Comparison of ENCODE assay signal across 16 cellular contexts in genomic region chr2:206211657-206212255, GRCh38. TPM values are rescaled to one million over a fixed set of nuclear protein-coding genes. Genes with fewer than 3 reads are reported as not detected.
DNase-seq lines count a peak whose midpoint lies in the region; ATAC-seq, FAIRE-seq and TF ChIP-seq lines count a peak whose summit lies in the region.
"Had no signal": no experiment of that assay in that cellular context is flagged by ENCODE, and none has a peak within 500 bp of the region (broad histone marks: within the 10 kb centered on the region; RNA-seq: fewer than 3 reads in every experiment).

No MANE protein-coding gene starts in this region.

- H4K20me1 ChIP-seq in keratinocyte (ENCODE audit: control insufficient read depth, extremely low read depth, insufficient read depth, low read length) = no peaks in the 10 kb centered on the region

- CTCF ChIA-PET in CD8-positive, alpha-beta memory T cell (lab: Charles Lee) = no interaction called here

- DNase-seq in ACHN (peak; percentile 7), HT1080 (ENCODE audit: low read depth) (peak; percentile 75), astrocyte of the hippocampus (ENCODE audit: low read depth, low spot score) (peak; percentile 39), keratinocyte (ENCODE audit: low read depth, low spot score) (peak; percentile 19), NCI-H510A treated with DMSO at 0.1 percent for 48 hours (lab: John Stamatoyannopoulos, UW) (no peak)
- no peak for DNase-seq in CD8-positive, alpha-beta memory T cell
- DNase-seq: activated CD8-positive, alpha-beta memory T cell treated with anti-CD3 and anti-CD28 coated beads, Interleukin-2, amount 10 ng/mL, durations not matched to agents 7 days and 5 days; AML-193; anterior cingulate cortex; NCI-H2029 treated with DMSO at 0.1 percent for 48 hours; stimulated activated CD4-positive, alpha-beta T cell treated with anti-CD3 and anti-CD28 coated beads, Interleukin-4, amount 100 ng/mL, for 24 hours had no signal

- no peaks in the 10 kb centered on the region for H3K27me3 ChIP-seq in keratinocyte (ENCODE audit: control insufficient read depth, extremely low read depth, insufficient read depth, low read length)
- H3K27me3 ChIP-seq in CD8-positive, alpha-beta memory T cell (ENCODE audit: insufficient read depth, low read length, poor library complexity, severe bottlenecking) = no peaks in the 10 kb centered on the region

- H3K4me1 Mint-ChIP-seq in CD8-positive, alpha-beta memory T cell = peaks cover 0 to 2% (median 0%) of the 10 kb centered on the region in 3 donors

- H3K9me3 Mint-ChIP-seq in CD8-positive, alpha-beta memory T cell = no peaks in the 10 kb centered on the region
- H3K9me3 Mint-ChIP-seq: stimulated activated naive CD8-positive, alpha-beta T cell treated with anti-CD3 and anti-CD28 coated beads, Interleukin-15, Interleukin-2, amounts not matched to agents 100 ng/mL and 50 ng/mL, for 24 hours had no signal

- POLR2A ChIA-PET in CD8-positive, alpha-beta memory T cell (lab: Charles Lee) = no interaction called here

- peak overlapping the region; percentile 84 for H3K4me2 ChIP-seq in keratinocyte (ENCODE audit: control insufficient read depth, extremely low read depth, insufficient read depth, low read depth, low read length)

- peak overlapping the region in 2 of 3 experiments; percentile 22 to 34 for H3K4me3 ChIP-seq in keratinocyte (ENCODE audit: control insufficient read depth in 2 of 3, extremely low read depth in 1 of 3, insufficient read depth in 2 of 3, low read depth in 1 of 3, low read length in 3 of 3)
- H3K4me3 ChIP-seq in CD8-positive, alpha-beta memory T cell (ENCODE audit: low read length) = no peak overlapping the region
- H3K4me3 ChIP-seq: gastroesophageal sphincter, K562 had no signal

- dilution Hi-C loops in keratinocyte (cut with MboI; ENCODE audit: extremely low pct_ligation_motif_present, low sequenced_read_pairs) = no loop called here

- in situ Hi-C loops in ACHN (cut with HindIII; ENCODE audit: low pct_ligation_motif_present, low pct_unique_long_range_greater_than_20kb, low sequenced_read_pairs) = no loop called here

- no peaks in the 10 kb centered on the region for H3K36me3 Mint-ChIP-seq in CD8-positive, alpha-beta memory T cell
- H3K36me3 Mint-ChIP-seq: activated CD8-positive, alpha-beta memory T cell treated with anti-CD3 and anti-CD28 coated beads, Interleukin-2, amount 10 ng/mL, durations not matched to agents 7 days and 5 days had no signal

- no peaks in the 10 kb centered on the region for H3K79me2 ChIP-seq in keratinocyte (ENCODE audit: control insufficient read depth, insufficient read depth, low read length)

- no peak overlapping the region for H2AFZ ChIP-seq in keratinocyte (ENCODE audit: control insufficient read depth, low read length)

- no peak overlapping the region for H3K9ac ChIP-seq in keratinocyte (ENCODE audit: control insufficient read depth, extremely low read depth, insufficient read depth, low read length)

- no peak for FAIRE-seq in keratinocyte (lab: Jason Lieb, UNC)
- FAIRE-seq: K562 had no signal

- peaks cover 24% of the 10 kb centered on the region for H3K4me1 ChIP-seq in keratinocyte (ENCODE audit: control insufficient read depth, extremely low read depth, insufficient read depth, low read length)
- H3K4me1 ChIP-seq in CD8-positive, alpha-beta memory T cell (ENCODE audit: insufficient read depth, low read length) = no peaks in the 10 kb centered on the region

- H3K9me3 ChIP-seq in keratinocyte (ENCODE audit: control insufficient read depth, low read depth, low read length) = no peaks in the 10 kb centered on the region
- no peaks in the 10 kb centered on the region for H3K9me3 ChIP-seq in CD8-positive, alpha-beta memory T cell (ENCODE audit: low read length)
- H3K9me3 ChIP-seq: gastroesophageal sphincter had no signal

- no peaks in the 10 kb centered on the region for H3K36me3 ChIP-seq in keratinocyte (ENCODE audit: control insufficient read depth in 2 of 2, extremely low read depth in 1 of 2, insufficient read depth in 2 of 2, low read length in 2 of 2)
- H3K36me3 ChIP-seq in CD8-positive, alpha-beta memory T cell (ENCODE audit: insufficient read depth, low read length) = no peaks in the 10 kb centered on the region
- H3K36me3 ChIP-seq: gastroesophageal sphincter had no signal

- H3K27ac Mint-ChIP-seq in CD8-positive, alpha-beta memory T cell = peak overlapping the region in 1 of 8 donors; percentile 75
- H3K27ac Mint-ChIP-seq: activated CD8-positive, alpha-beta memory T cell treated with anti-CD3 and anti-CD28 coated beads, Interleukin-2, amount 10 ng/mL, durations not matched to agents 7 days and 5 days; stimulated activated naive CD8-positive, alpha-beta T cell treated with anti-CD3 and anti-CD28 coated beads, Interleukin-15, Interleukin-2, amounts not matched to agents 100 ng/mL and 50 ng/mL, for 24 hours had no signal

- no peak overlapping the region for H3K4me3 Mint-ChIP-seq in CD8-positive, alpha-beta memory T cell
- H3K4me3 Mint-ChIP-seq: activated CD8-positive, alpha-beta memory T cell treated with anti-CD3 and anti-CD28 coated beads, Interleukin-2, amount 10 ng/mL, durations not matched to agents 7 days and 5 days; stimulated activated naive CD8-positive, alpha-beta T cell treated with anti-CD3 and anti-CD28 coated beads, Interleukin-15, Interleukin-2, amounts not matched to agents 100 ng/mL and 50 ng/mL, for 24 hours had no signal

- TF ChIP-seq CTCF in keratinocyte (optimal IDR thresholded peaks at IDR 0.05 in 1 of 3, IDR thresholded peaks at IDR 0.05 in 1 of 3, conservative IDR thresholded peaks at IDR 0.05 in 1 of 3; ENCODE audit: extremely low read depth in 1 of 3, insufficient read depth in 2 of 3, low read length in 3 of 3) = no peak

- no peaks in the 10 kb centered on the region for H3K9me1 ChIP-seq in keratinocyte (ENCODE audit: control insufficient read depth, extremely low read depth, insufficient read depth, low read length)

- H3K27ac ChIP-seq in keratinocyte (ENCODE audit: control insufficient read depth, insufficient read depth, low read length) = peak overlapping the region; percentile 61
- H3K27ac ChIP-seq in CD8-positive, alpha-beta memory T cell (ENCODE audit: low read depth, low read length) = no peak overlapping the region

- no peak for ATAC-seq in GM18861 (IDR thresholded peaks at IDR 0.05; ENCODE audit: unreplicated experiment)
- no peak for ATAC-seq in GM21717 (IDR thresholded peaks at IDR 0.05; ENCODE audit: unreplicated experiment)
- ATAC-seq: activated CD8-positive, alpha-beta memory T cell treated with anti-CD3 and anti-CD28 coated beads, Interleukin-2, amount 10 ng/mL, durations not matched to agents 7 days and 5 days; gastroesophageal sphincter; K562 had no signal

- H3K27me3 Mint-ChIP-seq in CD8-positive, alpha-beta memory T cell = peaks cover 11 to 24% of the 10 kb centered on the region in 2 donors

RNA-seq across cellular contexts. Expression of gene EEF1B2, which starts 52.1 kb away (rescaled TPM):
- total RNA-seq in HT1080 (2014; rRNA removed; shearing (Covaris generic)) = 1,009 and 1,217 TPM in 2 replicates
- polyA plus RNA-seq in HT1080 (2015; cell fraction: cytosol; rRNA removed) = 763 and 798 TPM in 2 replicates
- 313 and 369 TPM in 2 replicates for polyA plus RNA-seq in HT1080 (2015; cell fraction: nucleus; rRNA removed)
- 674 to 1,066 TPM (median 857 TPM) in 3 replicates for polyA plus RNA-seq in keratinocyte
- 733 TPM for polyA plus RNA-seq in keratinocyte (2011; ENCODE audit: low read depth)
- polyA plus RNA-seq in keratinocyte (2011; cell fraction: cytosol; rRNA removed) = 946 and 954 TPM in 2 replicates
- 189 and 352 TPM in 2 replicates for polyA plus RNA-seq in keratinocyte (2011; cell fraction: nucleus; rRNA removed)
- 769 and 800 TPM in 2 replicates for polyA plus RNA-seq in keratinocyte (2012; ENCODE audit: low replicate concordance)
- 336 to 454 TPM (median 451 TPM) in 3 replicates for polyA minus RNA-seq in keratinocyte
- 375 TPM for polyA minus RNA-seq in keratinocyte (2011; cell fraction: cytosol; rRNA and poly(A)+ RNA removed)
- polyA minus RNA-seq in keratinocyte (2011; cell fraction: nucleus; rRNA and poly(A)+ RNA removed) = 131 and 163 TPM in 2 replicates
- 1,000 to 10,000 TPM; 1,019 to 1,025 TPM for total RNA-seq in CD8-positive, alpha-beta memory T cell
- 791 TPM for polyA plus RNA-seq in CD8-positive, alpha-beta memory T cell

RNA-seq across cellular contexts. Expression of gene NDUFS1, which starts 52.5 kb away (rescaled TPM):
- total RNA-seq in HT1080 (2014; rRNA removed; shearing (Covaris generic)) = 86.1 and 101 TPM in 2 replicates
- polyA plus RNA-seq in HT1080 (2015; cell fraction: cytosol; rRNA removed) = 81.1 and 89.0 TPM in 2 replicates
- polyA plus RNA-seq in HT1080 (2015; cell fraction: nucleus; rRNA removed) = 153 and 154 TPM in 2 replicates
- polyA plus RNA-seq in keratinocyte = 62.1 to 83.7 TPM (median 79.4 TPM) in 3 replicates
- 61.9 TPM for polyA plus RNA-seq in keratinocyte (2011; ENCODE audit: low read depth)
- 50.9 and 79.3 TPM in 2 replicates for polyA plus RNA-seq in keratinocyte (2011; cell fraction: cytosol; rRNA removed)
- 86.5 and 90.3 TPM in 2 replicates for polyA plus RNA-seq in keratinocyte (2011; cell fraction: nucleus; rRNA removed)
- polyA plus RNA-seq in keratinocyte (2012; ENCODE audit: low replicate concordance) = 39.3 and 50.3 TPM in 2 replicates
- 22.7 to 117 TPM (median 72.8 TPM) in 3 replicates for polyA minus RNA-seq in keratinocyte
- 30.3 TPM for polyA minus RNA-seq in keratinocyte (2011; cell fraction: cytosol; rRNA and poly(A)+ RNA removed)
- 47.7 and 94.8 TPM in 2 replicates for polyA minus RNA-seq in keratinocyte (2011; cell fraction: nucleus; rRNA and poly(A)+ RNA removed)
- 100 to 1,000 TPM; 102 to 106 TPM for total RNA-seq in CD8-positive, alpha-beta memory T cell
- 38.1 TPM for polyA plus RNA-seq in CD8-positive, alpha-beta memory T cell

Comparison
In these comparisons a context has a peak if more than half of its experiments do, and no peak if none do; other contexts are left out.
1. DNase-seq: peak in ACHN (single experiment), HT1080 (single experiment), astrocyte of the hippocampus (single experiment) and keratinocyte (single experiment); none in CD8-positive, alpha-beta memory T cell (0 of 5) and NCI-H510A treated with DMSO at 0.1 percent for 48 hours (single experiment).